Comparison of ENCODE assay signal across 21 cellular contexts in the genomic region with DNA sequence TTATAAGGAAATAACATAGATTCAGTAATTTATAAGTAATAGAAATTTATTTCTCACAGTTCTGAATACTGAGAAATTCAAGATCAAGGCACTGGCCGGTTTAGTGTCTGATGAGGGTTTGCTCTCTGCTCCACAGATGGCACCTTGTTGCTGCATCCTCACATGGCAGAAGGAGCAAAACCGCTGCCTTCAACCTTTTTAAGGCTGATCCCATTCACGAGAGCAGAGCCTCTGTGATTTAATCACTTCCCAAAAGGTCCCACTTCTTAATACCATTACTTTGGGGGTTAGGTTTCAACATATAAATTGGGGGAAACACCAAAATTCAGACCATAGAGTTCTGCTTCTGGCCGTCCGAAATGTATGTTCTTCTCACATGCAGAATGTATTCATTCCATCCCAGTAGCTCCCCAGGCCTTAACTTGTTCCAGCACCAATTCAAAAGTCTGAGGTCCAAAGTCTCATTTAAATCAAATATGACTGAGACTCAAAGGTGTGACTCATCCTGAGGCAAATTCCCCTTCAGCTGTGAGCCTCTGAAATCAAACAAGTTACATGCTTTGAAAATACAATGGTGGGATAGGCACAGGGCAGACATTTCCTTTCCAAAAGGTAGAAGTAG. TPM values are rescaled to one million over a fixed set of nuclear protein-coding genes. Genes with fewer than 3 reads are reported as not detected.
DNase-seq lines count a peak whose midpoint lies in the region; ATAC-seq and TF ChIP-seq lines count a peak whose summit lies in the region.
"Had no signal": no experiment of that assay in that cellular context is flagged by ENCODE, and none has a peak within 500 bp of the region (broad histone marks: within the 10 kb centered on the region; RNA-seq: fewer than 3 reads in every experiment).

No MANE protein-coding gene starts in this region.

- TF ChIP-seq CTCF in epithelial cell of proximal tubule (conservative IDR thresholded peaks at IDR 0.05; ENCODE audit: low read depth, low read length) (no peak), vagina (IDR thresholded peaks at IDR 0.05) (no peak)

- H3K9me3 ChIP-seq in mucosa of rectum (ENCODE audit: control insufficient read depth in 2 of 2, low read length in 2 of 2) = no peaks in the 10 kb centered on the region
- no peaks in the 10 kb centered on the region for H3K9me3 ChIP-seq in vagina
- H3K9me3 ChIP-seq: left ventricle myocardium inferior, sigmoid colon, suprapubic skin had no signal

- H3K9ac ChIP-seq in mucosa of rectum (ENCODE audit: low read depth in 1 of 2, low read length in 2 of 2) = no peak overlapping the region

- ATAC-seq in GM21717 (IDR thresholded peaks at IDR 0.05; ENCODE audit: unreplicated experiment) = no peak

- H3K4me1 ChIP-seq in mucosa of rectum (ENCODE audit: control insufficient read depth in 2 of 2, insufficient read depth in 2 of 2, low read length in 2 of 2) (peaks cover 7 to 17% of the 10 kb centered on the region in 2 donors), vagina (no peaks in the 10 kb centered on the region)
- H3K4me1 ChIP-seq: left ventricle myocardium inferior, sigmoid colon, suprapubic skin had no signal

- H3K4me3 ChIP-seq in epithelial cell of proximal tubule (ENCODE audit: low read depth, low read length) (no peak overlapping the region), mucosa of rectum (ENCODE audit: low read length in 2 of 2) (no peak overlapping the region), vagina (no peak overlapping the region)
- H3K4me3 ChIP-seq: left ventricle myocardium inferior, sigmoid colon, suprapubic skin had no signal

- no peak for TF ChIP-seq POLR2A in vagina (IDR thresholded peaks at IDR 0.05)

- H3K27me3 ChIP-seq in mucosa of rectum (ENCODE audit: control insufficient read depth in 2 of 2, insufficient read depth in 2 of 2, low read length in 2 of 2) = no peaks in the 10 kb centered on the region
- H3K27me3 ChIP-seq in vagina = no peaks in the 10 kb centered on the region
- H3K27me3 ChIP-seq: sigmoid colon, suprapubic skin had no signal

- H3K36me3 ChIP-seq in mucosa of rectum (ENCODE audit: control insufficient read depth in 2 of 2, insufficient read depth in 2 of 2, low read length in 2 of 2) (no peaks in the 10 kb centered on the region), vagina (no peaks in the 10 kb centered on the region)
- H3K36me3 ChIP-seq: left ventricle myocardium inferior, sigmoid colon, suprapubic skin had no signal

- H3K27ac ChIP-seq in mucosa of rectum (ENCODE audit: low read depth in 2 of 2, low read length in 2 of 2) (peak overlapping the region; percentile 75 to 77), vagina (no peak overlapping the region)
- H3K27ac ChIP-seq: left ventricle myocardium inferior, sigmoid colon, suprapubic skin had no signal

- intact Hi-C loops in vagina (cut with DNase I) = no loop called here

- in situ Hi-C loops in Caki2 (cut with HindIII; ENCODE audit: low pct_unique_long_range_greater_than_20kb, low sequenced_read_pairs) = no loop called here

- DNase-seq in Caki2 (ENCODE audit: low read depth) (peak; percentile 15), NCI-H226 (peak; percentile 26), epithelial cell of proximal tubule (ENCODE audit: low read depth) (peak; percentile 15), vagina (ENCODE audit: extremely low spot score in 2 of 2) (no peak)
- DNase-seq in central memory CD4-positive, alpha-beta T cell = no peak
- no peak for DNase-seq in stimulated activated CD4-positive, alpha-beta T cell treated with anti-CD3 and anti-CD28 coated beads, Interleukin-12 subunit alpha, Interleukin-12 subunit beta, amount 100 ng/mL, for 4 hours
- DNase-seq: activated CD4-positive, alpha-beta memory T cell treated with anti-CD3 and anti-CD28 coated beads for 36 hours; activated CD4-positive, CD25-positive, alpha-beta regulatory T cell; activated gamma-delta T cell treated with Interleukin-2 at 50 U/mL for 16 hours; DMS79; head of caudate nucleus; left ventricle myocardium inferior; NCI-H1092 treated with DMSO at 0.1 percent for 48 hours; NCI-H2029 treated with DMSO at 0.1 percent for 48 hours; NK-92 treated with Interleukin-12 subunit alpha and Interleukin-12 subunit beta, amount 100 ng/mL, for 24 hours; RPMI8226; sigmoid colon; T-helper 9 cell had no signal

RNA-seq across cellular contexts. Expression of a gene that starts 30.6 kb away (rescaled TPM):
- total RNA-seq in Caki2 (2014; rRNA removed; shearing (Covaris generic); ENCODE audit: low replicate concordance) = not detected in 2 replicates
- total RNA-seq in epithelial cell of proximal tubule (0.07 TPM in 1 of 2 replicates, not detected in the other), vagina (not detected)
- total RNA-seq: activated CD4-positive, alpha-beta memory T cell treated with anti-CD3 and anti-CD28 coated beads for 36 hours; left ventricle myocardium inferior; sigmoid colon had no signal

RNA-seq across cellular contexts. Expression of a gene that starts 44.2 kb away (rescaled TPM):
- 10.1 and 11.8 TPM in 2 replicates for total RNA-seq in Caki2 (2014; rRNA removed; shearing (Covaris generic); ENCODE audit: low replicate concordance)
- total RNA-seq in epithelial cell of proximal tubule (10.2 and 15.5 TPM in 2 replicates), vagina (8.8 TPM)

RNA-seq across cellular contexts. Expression of a gene that starts 44.4 kb away (rescaled TPM):
- total RNA-seq in Caki2 (2014; rRNA removed; shearing (Covaris generic); ENCODE audit: low replicate concordance) = 7.5 and 11.0 TPM in 2 replicates
- total RNA-seq in epithelial cell of proximal tubule (6.0 and 8.2 TPM in 2 replicates), vagina (12.5 TPM)

Comparison
In these comparisons a context has a peak if more than half of its experiments do, and no peak if none do; other contexts are left out.
1. DNase-seq: peak in Caki2 (single experiment), NCI-H226 (single experiment) and epithelial cell of proximal tubule (single experiment); none in central memory CD4-positive, alpha-beta T cell (single experiment), stimulated activated CD4-positive, alpha-beta T cell treated with anti-CD3 and anti-CD28 coated beads, Interleukin-12 subunit alpha, Interleukin-12 subunit beta, amount 100 ng/mL, for 4 hours (single experiment) and vagina (0 of 2).